17 cellular contexts compared by ENCODE assay signal in the genomic region with DNA sequence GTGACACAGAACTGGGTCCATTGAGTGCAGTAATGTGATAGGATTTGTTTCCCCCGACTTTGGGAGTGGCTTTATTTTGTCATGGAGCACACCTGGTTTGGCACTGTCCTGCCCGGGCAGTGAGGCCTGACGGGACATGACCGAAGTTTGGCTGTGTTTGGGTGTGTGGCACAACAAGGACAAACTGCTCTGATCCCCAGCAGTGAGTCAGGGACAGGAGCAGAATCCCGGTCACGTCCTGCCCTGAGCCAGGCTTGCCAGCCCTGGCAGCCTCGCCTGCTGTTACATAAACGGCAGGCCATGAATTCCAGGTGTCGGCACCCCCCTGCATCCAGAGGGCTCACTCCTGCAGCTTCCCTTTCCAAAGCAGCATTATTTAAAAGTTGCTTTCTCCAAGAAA. TPM values are rescaled to one million over a fixed set of nuclear protein-coding genes. Genes with fewer than 3 reads are reported as not detected.
DNase-seq lines count a peak whose midpoint lies in the region; ATAC-seq and TF ChIP-seq lines count a peak whose summit lies in the region.
"Had no signal": no experiment of that assay in that cellular context is flagged by ENCODE, and none has a peak within 500 bp of the region (broad histone marks: within the 10 kb centered on the region; RNA-seq: fewer than 3 reads in every experiment).

No MANE protein-coding gene starts in this region.

- H3K27me3 ChIP-seq in RWPE2 (ENCODE audit: insufficient read depth, poor library complexity, severe bottlenecking), result no peaks in the 10 kb centered on the region
- no peaks in the 10 kb centered on the region for H3K27me3 ChIP-seq in left lung
- no peaks in the 10 kb centered on the region for H3K27me3 ChIP-seq in skeletal muscle tissue (ENCODE audit: control insufficient read depth in 3 of 3, insufficient read depth in 3 of 3, low read length in 3 of 3)
- H3K27me3 ChIP-seq in HAP-1 (ENCODE audit: low read depth), result no peaks in the 10 kb centered on the region

- intact Hi-C loops in left lung (cut with DNase I), result no loop called here

- H3K4me3 ChIP-seq in RWPE2 (ENCODE audit: severe bottlenecking) (no peak overlapping the region), left lung (no peak overlapping the region), skeletal muscle tissue (ENCODE audit: low read length in 3 of 3) (no peak overlapping the region), HAP-1 (no peak overlapping the region)

- no peaks in the 10 kb centered on the region for H3K9me3 ChIP-seq in RWPE2 (ENCODE audit: severe bottlenecking)
- no peaks in the 10 kb centered on the region for H3K9me3 ChIP-seq in left lung
- H3K9me3 ChIP-seq in skeletal muscle tissue (ENCODE audit: control insufficient read depth in 3 of 3, low read length in 3 of 3), result no peaks in the 10 kb centered on the region
- no peaks in the 10 kb centered on the region for H3K9me3 ChIP-seq in HAP-1

- peak; percentile 81 for ATAC-seq in RWPE2 (ENCODE audit: low read depth)
- ATAC-seq in esophagus mucosa, result peak; percentile 92
- ATAC-seq in left lung, result peak; percentile 30
- ATAC-seq in GM19467 (IDR thresholded peaks at IDR 0.05; ENCODE audit: unreplicated experiment), result no peak
- ATAC-seq: CD8-positive, alpha-beta T cell had no signal

- H3K9ac ChIP-seq in skeletal muscle tissue (ENCODE audit: low read depth in 1 of 3, low read length in 3 of 3), result peak overlapping the region in 2 of 3 donors; percentile 6 to 40

- H3K36me3 ChIP-seq in RWPE2 (ENCODE audit: low read depth), result no peaks in the 10 kb centered on the region
- H3K36me3 ChIP-seq in left lung, result peaks cover 0 to 69% of the 10 kb centered on the region in 2 donors
- peaks cover 19 to 24% (median 21%) of the 10 kb centered on the region in 3 donors for H3K36me3 ChIP-seq in skeletal muscle tissue (ENCODE audit: control insufficient read depth in 3 of 3, insufficient read depth in 3 of 3, low read length in 3 of 3)
- no peaks in the 10 kb centered on the region for H3K36me3 ChIP-seq in HAP-1 (replicated peaks)

- TF ChIP-seq CTCF in RWPE2 (IDR thresholded peaks at IDR 0.05; ENCODE audit: poor library complexity, severe bottlenecking) (no peak), left lung (IDR thresholded peaks at IDR 0.05) (no peak)

- H3K27ac ChIP-seq in RWPE2 (ENCODE audit: poor library complexity, severe bottlenecking), result peak overlapping the region; percentile 33
- no peak overlapping the region for H3K27ac ChIP-seq in left lung
- peak overlapping the region; percentile 68 for H3K27ac ChIP-seq in skeletal muscle tissue (ENCODE audit: low read depth, low read length)

- in situ Hi-C loops in KBM-7 (cut with MboI; ENCODE audit: low pct_unique_long_range_greater_than_20kb, low sequenced_read_pairs) (no loop called here), HAP-1 (cut with MboI; ENCODE audit: low sequenced_read_pairs) (no loop called here)

- no peak for DNase-seq in RWPE2 (ENCODE audit: low spot score)
- peak in 1 of 2 donors; percentile 30 for DNase-seq in left lung
- DNase-seq in KBM-7, result no peak
- no peak for DNase-seq in HAP-1 (ENCODE audit: low spot score in 2 of 2)
- DNase-seq in mesenteric fat pad (ENCODE audit: low spot score), result no peak
- DNase-seq: CD8-positive, alpha-beta T cell; dermis blood vessel endothelial cell; erythroblast; glutamatergic neuron; HFFc6; NCI-H1092; NCI-H2081 treated with DMSO at 0.1 percent for 48 hours; NCI-H510A treated with DMSO at 0.1 percent for 48 hours; RPMI8226 had no signal

- H3K4me1 ChIP-seq in RWPE2 (ENCODE audit: insufficient read depth, poor library complexity, severe bottlenecking) (peaks cover 9% of the 10 kb centered on the region), left lung (no peaks in the 10 kb centered on the region), skeletal muscle tissue (ENCODE audit: control insufficient read depth in 3 of 3, insufficient read depth in 3 of 3, low read length in 3 of 3) (peaks cover 18 to 29% (median 25%) of the 10 kb centered on the region in 3 donors), HAP-1 (no peaks in the 10 kb centered on the region)

RNA-seq across cellular contexts. Expression of a gene that starts 45.7 kb away (rescaled TPM):
- total RNA-seq in esophagus mucosa, result 140 TPM
- 10 to 100 TPM; 62.2 to 92.5 TPM for total RNA-seq in left lung
- total RNA-seq in skeletal muscle tissue, result 33.9 TPM
- 31.8 TPM for total RNA-seq in mesenteric fat pad

Comparison
In these comparisons a context has a peak if more than half of its experiments do, and no peak if none do; other contexts are left out.
1. H3K27ac ChIP-seq: peak in RWPE2 (single experiment) and skeletal muscle tissue (single experiment); none in left lung (0 of 2).